Comparison of ENCODE assay signal across 12 cellular contexts in the genomic region with DNA sequence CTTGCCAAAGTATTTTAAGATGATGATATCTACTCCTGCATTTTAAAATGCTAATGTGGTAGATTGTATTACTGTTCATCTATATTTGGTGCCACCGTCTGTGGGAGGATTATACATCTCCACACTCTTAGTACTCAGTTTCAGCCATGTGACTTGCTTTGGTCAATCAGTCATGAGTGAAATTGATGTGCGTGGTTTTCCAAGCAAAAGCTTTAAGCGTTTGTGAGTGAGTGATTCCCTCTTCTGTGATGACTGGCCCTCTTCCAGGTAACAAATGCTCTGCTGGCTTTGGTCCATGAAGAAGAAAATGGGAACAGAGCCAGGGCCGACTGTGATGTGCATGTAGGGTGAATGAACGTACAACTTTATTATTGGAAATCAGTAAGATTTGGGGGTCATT.
DNase-seq lines count a peak whose midpoint lies in the region; ATAC-seq and FAIRE-seq lines count a peak whose summit lies in the region.
"Had no signal": no experiment of that assay in that cellular context is flagged by ENCODE, and none has a peak within 500 bp of the region (broad histone marks: within the 10 kb centered on the region; RNA-seq: fewer than 3 reads in every experiment).

No MANE protein-coding gene starts in this region.

- peaks cover 12 to 41% (median 22%) of the 10 kb centered on the region in 3 donors for H3K4me1 Mint-ChIP-seq in CD8-positive, alpha-beta memory T cell

- peak; percentile 48 to 83 for DNase-seq in NCI-H2081 (lab: John Stamatoyannopoulos, UW)
- no peak for DNase-seq in NCI-H2081 treated with DMSO at 0.1 percent for 48 hours (lab: John Stamatoyannopoulos, UW)
- DNase-seq in RCC 7860 (ENCODE audit: low spot score), result peak; percentile 34
- peak; percentile 87 for DNase-seq in renal cortical epithelial cell (ENCODE audit: low read depth)
- no peak for DNase-seq in CD8-positive, alpha-beta memory T cell
- DNase-seq: activated B cell treated with CpG ODN at 0.5 μM for 24 hours, lower lobe of right lung, PC-3 had no signal

- ATAC-seq in HG03442 (IDR thresholded peaks at IDR 0.05; ENCODE audit: unreplicated experiment) (peak; percentile 57), HG03460 (IDR thresholded peaks at IDR 0.05; ENCODE audit: unreplicated experiment) (no peak), GM19035 (IDR thresholded peaks at IDR 0.05; ENCODE audit: unreplicated experiment) (no peak)
- ATAC-seq: A549, lower lobe of right lung, PC-3 had no signal

- no peaks in the 10 kb centered on the region for H3K9me3 Mint-ChIP-seq in CD8-positive, alpha-beta memory T cell
- H3K9me3 Mint-ChIP-seq: activated B cell treated with CpG ODN at 0.5 μM for 24 hours had no signal

- POLR2A ChIA-PET in CD8-positive, alpha-beta memory T cell (lab: Charles Lee), result interaction anchor here (0.7 kb wide), 1 partner anchor 17 kb away, joined by 3 read pairs; no protein-coding TSS in a partner anchor

- peaks cover 0 to 4% (median 0%) of the 10 kb centered on the region in 3 donors for H3K36me3 Mint-ChIP-seq in CD8-positive, alpha-beta memory T cell

- H3K27ac Mint-ChIP-seq in CD8-positive, alpha-beta memory T cell, result no peak overlapping the region
- H3K27ac Mint-ChIP-seq: activated B cell treated with CpG ODN at 0.5 μM for 24 hours had no signal

- H3K27me3 ChIP-seq in CD8-positive, alpha-beta memory T cell (ENCODE audit: insufficient read depth, low read length, poor library complexity, severe bottlenecking), result no peaks in the 10 kb centered on the region

- H3K4me3 ChIP-seq in CD8-positive, alpha-beta memory T cell (ENCODE audit: low read length), result no peak overlapping the region
- H3K4me3 ChIP-seq: A549, lower lobe of right lung had no signal

- CTCF ChIA-PET in CD8-positive, alpha-beta memory T cell (lab: Charles Lee), result interaction anchor here (1.3 kb wide), 1 partner anchor 10 kb away, joined by 4 read pairs; no protein-coding TSS in a partner anchor

- peaks cover 3 to 8% of the 10 kb centered on the region in 2 donors for H3K27me3 Mint-ChIP-seq in CD8-positive, alpha-beta memory T cell
- H3K27me3 Mint-ChIP-seq: activated B cell treated with CpG ODN at 0.5 μM for 24 hours had no signal

- peak; percentile 79 for FAIRE-seq in RCC 7860 (lab: Jason Lieb, UNC)
- FAIRE-seq: A549 had no signal

- H3K4me1 ChIP-seq in CD8-positive, alpha-beta memory T cell (ENCODE audit: insufficient read depth, low read length), result peaks cover 4% of the 10 kb centered on the region
- H3K4me1 ChIP-seq: A549, lower lobe of right lung had no signal

- H3K36me3 ChIP-seq in CD8-positive, alpha-beta memory T cell (ENCODE audit: insufficient read depth, low read length), result no peaks in the 10 kb centered on the region
- H3K36me3 ChIP-seq: lower lobe of right lung had no signal

- no peak overlapping the region for H3K4me3 Mint-ChIP-seq in CD8-positive, alpha-beta memory T cell
- H3K4me3 Mint-ChIP-seq: activated B cell treated with CpG ODN at 0.5 μM for 24 hours had no signal

- no peaks in the 10 kb centered on the region for H3K9me3 ChIP-seq in CD8-positive, alpha-beta memory T cell (ENCODE audit: low read length)
- H3K9me3 ChIP-seq: A549, lower lobe of right lung had no signal

- H3K27ac ChIP-seq in CD8-positive, alpha-beta memory T cell (ENCODE audit: low read depth, low read length), result no peak overlapping the region
- H3K27ac ChIP-seq: A549, lower lobe of right lung had no signal

Comparison
In these comparisons a context has a peak if more than half of its experiments do, and no peak if none do; other contexts are left out.
1. DNase-seq: peak in NCI-H2081 (2 of 2), RCC 7860 (single experiment) and renal cortical epithelial cell (single experiment); none in NCI-H2081 treated with DMSO at 0.1 percent for 48 hours (single experiment) and CD8-positive, alpha-beta memory T cell (0 of 5).